ENCODE assay signal across 25 cellular contexts in genomic region chr1:240667351-240667750, GRCh38. TPM values are rescaled to one million over a fixed set of nuclear protein-coding genes. Genes with fewer than 3 reads are reported as not detected.
DNase-seq lines count a peak whose midpoint lies in the region; ATAC-seq and TF ChIP-seq lines count a peak whose summit lies in the region.
"Had no signal": no experiment of that assay in that cellular context is flagged by ENCODE, and none has a peak within 500 bp of the region (broad histone marks: within the 10 kb centered on the region; RNA-seq: fewer than 3 reads in every experiment).

No MANE protein-coding gene starts in this region.

- ATAC-seq in T-helper 17 cell (no peak), lower lobe of right lung (peak; percentile 94 to 96)
- ATAC-seq: A549, GM23338, Right ventricle myocardium inferior had no signal

- H3K4me1 Mint-ChIP-seq in T-helper 17 cell: peaks cover 14% of the 10 kb centered on the region
- H3K4me1 Mint-ChIP-seq: GM23338, H9 had no signal

- peak overlapping the region; percentile 86 for H3K27ac Mint-ChIP-seq in T-helper 17 cell
- H3K27ac Mint-ChIP-seq: GM23338 had no signal

- no peaks in the 10 kb centered on the region for H3K27me3 Mint-ChIP-seq in T-helper 17 cell
- H3K27me3 Mint-ChIP-seq: CD4-positive, alpha-beta T cell had no signal

- H3K36me3 ChIP-seq in lower lobe of right lung (no peaks in the 10 kb centered on the region), stomach (no peaks in the 10 kb centered on the region)
- H3K36me3 ChIP-seq: BLaER1 treated with 17β-estradiol and CSF1 and Interleukin-3, amounts not matched to agents 10 nM and 100 nM; SJSA1 had no signal

- no peak for TF ChIP-seq EP300 in stomach (IDR thresholded peaks at IDR 0.05)

- peak overlapping the region; percentile 16 for H3K4me3 Mint-ChIP-seq in T-helper 17 cell
- H3K4me3 Mint-ChIP-seq: CD4-positive, alpha-beta T cell; GM23338; H9 had no signal

- no peak for TF ChIP-seq POLR2A in stomach (IDR thresholded peaks at IDR 0.05)

- no peak overlapping the region for H3K27ac ChIP-seq in lower lobe of right lung
- no peak overlapping the region for H3K27ac ChIP-seq in stomach
- H3K27ac ChIP-seq: A549; BLaER1 treated with 17β-estradiol and CSF1 and Interleukin-3, amounts not matched to agents 10 nM and 100 nM; SJSA1 had no signal

- 42 to 72% (median 57%) methylated on average over 2 to 3 of the region's 3 CpGs for WGBS in stomach, 5 donors

- H3K9me3 ChIP-seq in T-helper 17 cell (ENCODE audit: control insufficient read depth, low read length, poor library complexity, severe bottlenecking): no peaks in the 10 kb centered on the region
- H3K9me3 ChIP-seq in lower lobe of right lung: no peaks in the 10 kb centered on the region
- no peaks in the 10 kb centered on the region for H3K9me3 ChIP-seq in stomach
- H3K9me3 ChIP-seq: A549, SJSA1 had no signal

- intact Hi-C loops in lower lobe of right lung (cut with DNase I) (no loop called here), stomach (cut with DNase I; ENCODE audit: low total_unique reads) (no loop called here), posterior cingulate gyrus (cut with DNase I) (no loop called here)

- TF ChIP-seq CTCF in lower lobe of right lung (IDR thresholded peaks at IDR 0.05): no peak
- no peak for TF ChIP-seq CTCF in stomach (IDR thresholded peaks at IDR 0.05)

- H3K4me1 ChIP-seq in lower lobe of right lung (no peaks in the 10 kb centered on the region), stomach (no peaks in the 10 kb centered on the region)
- H3K4me1 ChIP-seq: A549; BLaER1 treated with 17β-estradiol and CSF1 and Interleukin-3, amounts not matched to agents 10 nM and 100 nM had no signal

- H3K27me3 ChIP-seq in lower lobe of right lung (ENCODE audit: low read depth) (no peaks in the 10 kb centered on the region), stomach (no peaks in the 10 kb centered on the region)
- H3K27me3 ChIP-seq: BLaER1 treated with 17β-estradiol and CSF1 and Interleukin-3, amounts not matched to agents 10 nM and 100 nM had no signal

- DNase-seq in M059J (ENCODE audit: low read depth) (peak; percentile 26), T-helper 17 cell (no peak), lower lobe of right lung (no peak), stomach (peak; percentile 26), SIG-M5 treated with dmso at 0.1 percent for 504 hours (lab: John Stamatoyannopoulos, UW; ENCODE audit: unreplicated experiment) (no peak), posterior cingulate gyrus (no peak), NCI-H146 (lab: John Stamatoyannopoulos, UW) (no peak)
- DNase-seq: AML-193; CD4-positive, alpha-beta T cell; H9; Karpas-422; NCI-H1092 treated with DMSO at 0.1 percent for 48 hours; NCI-H1694; NCI-H2081; NCI-H2171 treated with DMSO at 0.1 percent for 48 hours; NCI-H345; NCI-H510A treated with DMSO at 0.1 percent for 48 hours; NCI-H748 treated with DMSO at 0.1 percent for 48 hours had no signal

- no peak overlapping the region for H3K4me3 ChIP-seq in lower lobe of right lung
- H3K4me3 ChIP-seq in stomach: no peak overlapping the region
- H3K4me3 ChIP-seq: A549; BLaER1 treated with 17β-estradiol and CSF1 and Interleukin-3, amounts not matched to agents 10 nM and 100 nM; GM23338; SJSA1 had no signal

- no peaks in the 10 kb centered on the region for H3K36me3 Mint-ChIP-seq in T-helper 17 cell (ENCODE audit: low read depth)

RNA-seq across cellular contexts. Expression of gene GREM2, which starts 55.4 kb away (rescaled TPM):
- 0.15 TPM in 1 of 2 replicates, not detected in the other for total RNA-seq in M059J (2014; rRNA removed; shearing (Covaris generic))
- total RNA-seq in T-helper 17 cell (1 to 10 TPM; 5.5 to 8.5 TPM), lower lobe of right lung (0.74 TPM), stomach (10 to 100 TPM in 1 of 5 donors, 1 to 10 TPM in 2, under 1 TPM in 1, not detected in 1; 0.45 to 10.5 (median 3.1) TPM)
- polyA plus RNA-seq in stomach: 1 to 10 TPM; 2.0 to 5.6 (median 2.4) TPM
- total RNA-seq: H9, HT-29, Right ventricle myocardium inferior, RPMI7951 had no signal

Comparison
In these comparisons a context has a peak if more than half of its experiments do, and no peak if none do; other contexts are left out.
1. DNase-seq: peak in M059J (single experiment) and stomach (single experiment); none in T-helper 17 cell (0 of 3), lower lobe of right lung (single experiment), SIG-M5 treated with dmso at 0.1 percent for 504 hours (single experiment), posterior cingulate gyrus (0 of 10) and NCI-H146 (single experiment).